In the genomic region with DNA sequence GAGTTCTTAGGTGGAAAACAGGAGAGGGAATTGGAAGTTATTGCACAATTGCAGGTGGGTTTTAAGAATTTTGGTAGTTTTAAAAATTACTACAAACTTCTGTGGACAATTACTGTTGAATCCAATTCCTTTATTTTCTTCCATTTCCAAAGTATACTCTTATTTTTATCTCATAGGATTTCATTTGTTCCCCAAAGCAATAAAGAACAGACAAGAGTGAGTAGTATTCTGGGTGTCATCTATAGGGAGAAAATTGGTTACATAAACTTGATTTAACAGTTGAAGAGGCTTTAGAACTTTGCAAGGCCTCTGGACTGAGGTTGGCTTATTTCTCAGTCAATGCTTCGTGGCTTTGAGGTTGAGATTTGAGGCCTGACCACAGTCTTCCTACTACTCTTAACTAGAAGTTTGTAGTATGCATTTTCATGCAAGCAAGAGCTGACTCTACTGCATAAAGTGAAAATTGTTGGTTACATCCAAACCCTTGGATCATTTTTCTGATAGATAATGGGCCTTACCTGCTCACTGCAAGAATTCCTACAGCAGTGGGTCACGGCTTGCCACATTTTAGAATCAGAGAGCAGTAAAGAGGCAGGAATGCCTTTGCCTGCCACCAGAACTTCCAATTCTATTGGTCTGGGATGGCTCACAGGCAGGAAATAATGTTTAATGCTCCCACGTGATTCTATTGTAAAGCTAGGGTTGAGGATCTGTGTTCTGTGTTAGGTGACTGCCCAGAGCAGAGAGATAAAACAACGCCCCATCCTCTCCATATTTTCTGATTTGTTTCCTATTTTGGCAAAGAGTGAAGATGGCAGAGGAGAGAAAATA, we compare ENCODE assay signal across 14 cellular contexts.
"Had no signal": no experiment of that assay in that cellular context is flagged by ENCODE, and none has a peak within 500 bp of the region (broad histone marks: within the 10 kb centered on the region; RNA-seq: fewer than 3 reads in every experiment).

No MANE protein-coding gene starts in this region.

- H3K4me1 Mint-ChIP-seq: neural crest cell; stimulated activated naive B cell treated with anti-CD40 and anti-IgM and Interleukin-4, amounts not matched to agents 10 μg/mL and 1 μg/mL and 100 μg/mL, for 72 hours had no signal

- H3K27me3 Mint-ChIP-seq: activated naive CD8-positive, alpha-beta T cell; dendritic cell treated with granulocyte-macrophage colony-stimulating factor and Interleukin-4, amounts not matched to agents 40 ng/mL and 50 ng/mL, for 4 days; stimulated activated naive B cell treated with anti-CD40 and anti-IgM and Interleukin-4, amounts not matched to agents 10 μg/mL and 1 μg/mL and 100 μg/mL, for 72 hours had no signal

- H3K27me3 ChIP-seq: tibial artery had no signal

- H3K9me3 ChIP-seq: tibial artery had no signal

- H3K4me3 Mint-ChIP-seq: activated naive CD8-positive, alpha-beta T cell; activated T-cell treated with anti-CD3 and anti-CD28 coated beads, Interleukin-2, amount 50 U/mL, for 72 hours; dendritic cell treated with granulocyte-macrophage colony-stimulating factor and Interleukin-4, amounts not matched to agents 40 ng/mL and 50 ng/mL, for 4 days; neural crest cell; stimulated activated naive B cell treated with anti-CD40 and anti-IgM and Interleukin-4, amounts not matched to agents 10 μg/mL and 1 μg/mL and 100 μg/mL, for 72 hours; T-helper 1 cell treated with Interleukin-12 subunit alpha and Interleukin-12 subunit beta and Interleukin-4 antibody, amounts not matched to agents 30 μg/mL and 1 μg/mL, for 36 hours had no signal

- H3K36me3 ChIP-seq: tibial artery had no signal

- H3K4me1 ChIP-seq: tibial artery had no signal

- DNase-seq: activated CD4-positive, alpha-beta T cell treated with anti-CD3 and anti-CD28 coated beads for 48 hours; activated CD8-positive, alpha-beta memory T cell treated with anti-CD3 and anti-CD28 coated beads, Interleukin-2, amount 50 U/mL, for 48 hours; activated gamma-delta T cell; activated T-cell treated with anti-CD3 and anti-CD28 coated beads, Interleukin-2, amount 50 U/mL, for 72 hours; effector memory CD4-positive, alpha-beta T cell; kidney; left ventricle myocardium superior; stimulated activated CD4-positive, alpha-beta T cell treated with anti-CD3 and anti-CD28 coated beads, Interleukin-4, amount 100 ng/mL, for 1 hour; stimulated activated naive B cell treated with anti-CD40 and anti-IgM and Interleukin-4, amounts not matched to agents 10 μg/mL and 1 μg/mL and 100 μg/mL, for 72 hours; tibial artery had no signal

- H3K9me3 Mint-ChIP-seq: activated T-cell treated with anti-CD3 and anti-CD28 coated beads, Interleukin-2, amount 50 U/mL, for 72 hours; dendritic cell treated with granulocyte-macrophage colony-stimulating factor and Interleukin-4, amounts not matched to agents 40 ng/mL and 50 ng/mL, for 4 days; stimulated activated naive B cell treated with anti-CD40 and anti-IgM and Interleukin-4, amounts not matched to agents 10 μg/mL and 1 μg/mL and 100 μg/mL, for 72 hours; T-helper 1 cell treated with Interleukin-12 subunit alpha and Interleukin-12 subunit beta and Interleukin-4 antibody, amounts not matched to agents 30 μg/mL and 1 μg/mL, for 36 hours had no signal

- H3K36me3 Mint-ChIP-seq: activated naive CD8-positive, alpha-beta T cell; stimulated activated naive B cell treated with anti-CD40 and anti-IgM and Interleukin-4, amounts not matched to agents 10 μg/mL and 1 μg/mL and 100 μg/mL, for 72 hours had no signal

- ATAC-seq: activated T-cell treated with anti-CD3 and anti-CD28 coated beads, Interleukin-2, amount 50 U/mL, for 72 hours; left ventricle myocardium superior; stimulated activated naive B cell treated with anti-CD40 and anti-IgM and Interleukin-4, amounts not matched to agents 10 μg/mL and 1 μg/mL and 100 μg/mL, for 72 hours had no signal

- H3K4me3 ChIP-seq: tibial artery had no signal

- H3K27ac Mint-ChIP-seq: activated naive CD8-positive, alpha-beta T cell; activated T-cell treated with anti-CD3 and anti-CD28 coated beads, Interleukin-2, amount 50 U/mL, for 72 hours; dendritic cell treated with granulocyte-macrophage colony-stimulating factor and Interleukin-4, amounts not matched to agents 40 ng/mL and 50 ng/mL, for 4 days; stimulated activated naive B cell treated with anti-CD40 and anti-IgM and Interleukin-4, amounts not matched to agents 10 μg/mL and 1 μg/mL and 100 μg/mL, for 72 hours; T-helper 1 cell treated with Interleukin-12 subunit alpha and Interleukin-12 subunit beta and Interleukin-4 antibody, amounts not matched to agents 30 μg/mL and 1 μg/mL, for 36 hours had no signal

- H3K27ac ChIP-seq: tibial artery had no signal
